Comparison of ENCODE assay signal across 21 cellular contexts in the genomic region with DNA sequence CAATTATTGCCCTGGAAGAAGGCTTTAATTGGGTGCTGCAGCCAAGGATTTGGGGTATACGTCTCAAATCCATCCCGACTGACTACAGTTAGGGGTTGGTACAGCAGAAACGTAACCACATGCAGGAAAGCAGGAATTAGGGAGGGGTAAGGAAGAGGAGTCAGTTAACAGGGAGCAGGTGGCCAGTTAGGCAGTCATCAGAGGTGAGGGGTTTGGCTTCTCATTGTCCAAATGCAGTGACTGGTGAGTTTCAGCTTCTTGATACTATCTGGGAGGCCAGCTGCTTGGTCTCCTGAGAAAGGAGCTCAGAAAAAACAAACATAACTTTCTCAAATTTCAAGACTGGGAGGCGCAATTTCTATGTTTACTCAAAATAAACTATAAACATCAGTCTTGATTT.
"Had no signal": no experiment of that assay in that cellular context is flagged by ENCODE, and none has a peak within 500 bp of the region (broad histone marks: within the 10 kb centered on the region; RNA-seq: fewer than 3 reads in every experiment).

No MANE protein-coding gene starts in this region.

- ATAC-seq: activated T-cell treated with anti-CD3 and anti-CD28 coated beads, Interleukin-2, amount 50 U/mL, for 4 hours had no signal

- DNase-seq: activated CD4-positive, alpha-beta memory T cell treated with anti-CD3 and anti-CD28 coated beads for 36 hours; activated CD4-positive, alpha-beta T cell treated with anti-CD3 and anti-CD28 coated beads, Interleukin-2, amount 10 ng/mL, durations not matched to agents 7 days and 5 days; activated CD4-positive, CD25-positive, alpha-beta regulatory T cell; activated CD8-positive, alpha-beta memory T cell treated with anti-CD3 and anti-CD28 coated beads for 24 hours; activated gamma-delta T cell treated with Interleukin-2 at 50 U/mL for 16 hours; activated naive CD4-positive, alpha-beta T cell treated with anti-CD3 and anti-CD28 coated beads, Interleukin-2, amount 50 U/mL, for 16 hours; activated naive CD8-positive, alpha-beta T cell treated with anti-CD3 and anti-CD28 coated beads, Interleukin-2, amount 10 ng/mL, durations not matched to agents 7 days and 5 days; activated T-cell treated with anti-CD3 and anti-CD28 coated beads, Interleukin-2, amount 50 U/mL, for 4 hours; caudate nucleus; colonic mucosa; NCI-H1048; NCI-H1417 treated with DMSO at 0.1 percent for 48 hours; NCI-H1694; NCI-H2029; NCI-H524 treated with DMSO at 0.1 percent for 48 hours; NK-92 treated with Interleukin-12 subunit alpha and Interleukin-12 subunit beta, amount 100 ng/mL, for 24 hours; OCI-M1; Peyer's patch; Right ventricle myocardium superior; SK-N-SH; T-helper 1 cell had no signal
